8 cellular contexts compared by ENCODE assay signal in genomic region chr2:241272298-241272721, GRCh38. TPM values are rescaled to one million over a fixed set of nuclear protein-coding genes. Genes with fewer than 3 reads are reported as not detected.
A peak's percentile ranks its signal among the peaks of the same experiment; 100 is the strongest.
DNase-seq lines count a peak whose midpoint lies in the region; ATAC-seq and TF ChIP-seq lines count a peak whose summit lies in the region.

No MANE protein-coding gene starts in this region.

- no peaks in the 10 kb centered on the region for H3K27me3 ChIP-seq in GM06990 (replicated peaks; ENCODE audit: control insufficient read depth, insufficient read depth, low read length)
- H3K27me3 ChIP-seq in OCI-LY1 (ENCODE audit: insufficient read depth, low read length) = no peaks in the 10 kb centered on the region
- H3K27me3 ChIP-seq in mammary epithelial cell (ENCODE audit: insufficient read depth, low read length) = no peaks in the 10 kb centered on the region

- H2AFZ ChIP-seq in OCI-LY1 (ENCODE audit: low read length) = no peak overlapping the region
- no peak overlapping the region for H2AFZ ChIP-seq in mammary epithelial cell (ENCODE audit: low read depth, low read length)

- H3K4me2 ChIP-seq in OCI-LY1 (ENCODE audit: low read length) (peak overlapping the region; percentile 66), mammary epithelial cell (ENCODE audit: insufficient read depth, low read depth, low read length) (peak overlapping the region; percentile 85)

- H3K9me3 ChIP-seq in OCI-LY1 (ENCODE audit: low read length) (no peaks in the 10 kb centered on the region), mammary epithelial cell (replicated peaks; ENCODE audit: insufficient read depth, low read length) (no peaks in the 10 kb centered on the region)

- H3K36me3 ChIP-seq in GM06990 (ENCODE audit: control insufficient read depth, insufficient read depth, low read length) = peaks cover 12% of the 10 kb centered on the region
- H3K36me3 ChIP-seq in OCI-LY1 (ENCODE audit: insufficient read depth, low read length) = peaks cover 4% of the 10 kb centered on the region
- H3K36me3 ChIP-seq in mammary epithelial cell (ENCODE audit: insufficient read depth, low read length) = peaks cover 11% of the 10 kb centered on the region

- CTCF ChIA-PET in mammary epithelial cell (lab: Charles Lee; ENCODE audit: low non-redundant PET) = no interaction called here

- WGBS in mammary epithelial cell (ENCODE audit: low coverage, missing lambda C conversion rate) = no CpG with 5 or more reads among the region's 55 CpGs

- H3K79me2 ChIP-seq in OCI-LY1 (ENCODE audit: insufficient read depth, low read length) (no peaks in the 10 kb centered on the region), mammary epithelial cell (ENCODE audit: insufficient read depth, low read length) (peaks cover 98% of the 10 kb centered on the region)

- no TSS peak for BruUV-seq in mammary epithelial cell (replicated peaks; lab: Mats Ljungman, UMichigan)

- no peak for TF ChIP-seq CTCF in GM06990 (IDR thresholded peaks at IDR 0.05; ENCODE audit: insufficient read depth, low read length, poor library complexity, severe bottlenecking)
- TF ChIP-seq CTCF in OCI-LY1 (IDR thresholded peaks at IDR 0.05; ENCODE audit: low read length) = no peak
- no peak for TF ChIP-seq CTCF in mammary epithelial cell (conservative IDR thresholded peaks at IDR 0.05 in 1 of 2, IDR thresholded peaks at IDR 0.05 in 1 of 2; ENCODE audit: extremely low read depth in 1 of 2, insufficient read depth in 1 of 2, low read depth in 1 of 2, low read length in 2 of 2)

- H3K9ac ChIP-seq in OCI-LY1 (ENCODE audit: low read length) (peak overlapping the region; percentile 62), mammary epithelial cell (ENCODE audit: insufficient read depth, low read length) (peak overlapping the region; percentile 34)

- DNase-seq in GM06990 (ENCODE audit: extremely low read depth, insufficient read length) (peak; percentile 55), mammary epithelial cell (no peak), left colon (peak; percentile 26 to 56), substantia nigra (lab: John Stamatoyannopoulos, UW) (peak in 5 of 49 donors; percentile 30 to 95 (median 43)), hippocampal formation (lab: John Stamatoyannopoulos, UW) (no peak)

- H4K20me1 ChIP-seq in OCI-LY1 (ENCODE audit: insufficient read depth, low read length) (no peaks in the 10 kb centered on the region), mammary epithelial cell (ENCODE audit: insufficient read depth, low read length) (peaks cover 20% of the 10 kb centered on the region)

- peak; percentile 41 for ATAC-seq in GM21825 (IDR thresholded peaks at IDR 0.05; ENCODE audit: unreplicated experiment)
- peak; percentile 27 for ATAC-seq in left colon
- no peak for ATAC-seq in HG03196 (IDR thresholded peaks at IDR 0.05; ENCODE audit: unreplicated experiment)

- intact Hi-C loops in mammary epithelial cell (cut with micrococcal nuclease) = loop anchor here (2.0 kb wide), 1 partner anchor 42 kb away; the partner anchor contains the start of genes HDLBP and SEPTIN2
- intact Hi-C loops in left colon (cut with DNase I, micrococcal nuclease) = no loop called here

- H3K4me3 ChIP-seq in GM06990 (replicated peaks; ENCODE audit: low read depth, low read length) = peak overlapping the region; percentile 76
- H3K4me3 ChIP-seq in OCI-LY1 (ENCODE audit: low read depth, low read length, poor library complexity, severe bottlenecking) = peak overlapping the region; percentile 66
- peak overlapping the region; percentile 60 to 74 (median 61) for H3K4me3 ChIP-seq in mammary epithelial cell (replicated peaks in 1 of 3; ENCODE audit: insufficient read depth in 1 of 3, low read depth in 2 of 3, low read length in 3 of 3)

- H3K4me1 ChIP-seq in OCI-LY1 (ENCODE audit: insufficient read depth, low read length, severe bottlenecking) (peaks cover 14% of the 10 kb centered on the region), mammary epithelial cell (ENCODE audit: insufficient read depth, low read length) (peaks cover 31% of the 10 kb centered on the region)

- in situ Hi-C loops in mammary epithelial cell (cut with MboI; ENCODE audit: low sequenced_read_pairs in 2 of 2) = no loop called here

- dilution Hi-C loops in mammary epithelial cell (cut with HindIII; ENCODE audit: low sequenced_read_pairs) = no loop called here

- H3K9me2 ChIP-seq in OCI-LY1 (ENCODE audit: low read depth, low read length) = no peaks in the 10 kb centered on the region

- no peaks in the 10 kb centered on the region for H3F3A ChIP-seq in OCI-LY1 (ENCODE audit: insufficient read depth, low read length)

- H3K27ac ChIP-seq in OCI-LY1 (ENCODE audit: low read depth, low read length, poor library complexity, severe bottlenecking) (no peak overlapping the region), mammary epithelial cell (ENCODE audit: insufficient read depth, low read depth, low read length) (peak overlapping the region; percentile 56), substantia nigra (ENCODE audit: low read depth, low read length, poor library complexity, severe bottlenecking) (peak overlapping the region; percentile 72)

RNA-seq across cellular contexts. Expression of gene HDLBP, which starts 43.2 kb away (rescaled TPM):
- 100 to 1,000 TPM; 617 to 628 TPM for total RNA-seq in mammary epithelial cell
- 360 TPM for polyA plus RNA-seq in mammary epithelial cell
- 893 TPM for polyA minus RNA-seq in mammary epithelial cell
- total RNA-seq in left colon = 100 to 1,000 TPM; 390 to 417 TPM

RNA-seq across cellular contexts. Expression of gene SEPTIN2, which starts 43.4 kb away (rescaled TPM):
- total RNA-seq in mammary epithelial cell (100 to 1,000 TPM; 294 to 300 TPM), left colon (100 to 1,000 TPM; 245 to 254 TPM)
- 223 TPM for polyA plus RNA-seq in mammary epithelial cell
- 528 TPM for polyA minus RNA-seq in mammary epithelial cell

Comparison
In these comparisons a context has a peak if more than half of its experiments do, and no peak if none do; other contexts are left out.
1. DNase-seq: peak in GM06990 (single experiment) and left colon (2 of 2); none in mammary epithelial cell (single experiment) and hippocampal formation (0 of 2).
2. Peak in every context shown above with its lines, with median percentiles within 50 percentile points of each other: H3K4me3 ChIP-seq.